Comparison of ENCODE assay signal across 1 cellular context in the genomic region with DNA sequence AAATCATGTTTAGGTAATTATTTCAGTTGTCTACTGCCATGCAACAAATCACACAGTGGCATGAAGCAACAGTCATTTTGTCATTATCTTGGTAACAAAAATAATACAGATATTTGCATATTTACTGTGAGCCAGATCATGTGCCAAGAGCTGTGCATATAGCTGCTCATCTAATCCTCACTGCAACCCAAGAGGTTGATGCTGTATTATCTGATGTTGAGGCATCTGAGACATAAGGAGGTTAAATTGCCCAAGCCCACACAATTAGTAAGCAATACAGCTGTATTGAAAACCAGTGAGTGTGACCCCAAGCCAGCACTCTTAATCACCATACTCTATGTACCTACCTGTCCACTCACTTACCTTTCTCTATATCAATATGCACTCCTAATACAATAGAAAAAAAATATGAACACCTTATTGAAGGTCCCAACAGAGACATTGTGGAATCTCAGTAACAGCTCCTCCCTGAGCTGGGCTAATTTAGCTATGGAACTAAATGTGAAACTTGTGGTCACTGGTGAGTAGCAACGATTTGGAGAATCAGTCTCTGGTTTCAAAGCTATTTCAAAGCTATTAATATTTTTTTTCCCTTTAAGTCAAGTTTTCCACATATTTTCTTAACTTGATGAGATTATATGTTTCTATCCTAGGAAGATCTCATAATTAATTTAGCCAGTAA.
TF ChIP-seq lines count a peak whose summit lies in the region.

No MANE protein-coding gene starts in this region.

TF ChIP-seq in GM12878, 131 proteins besides CTCF, POLR2A, EP300 and RAD21 (continued from another document):
- TF ChIP-seq, protein P1, sequence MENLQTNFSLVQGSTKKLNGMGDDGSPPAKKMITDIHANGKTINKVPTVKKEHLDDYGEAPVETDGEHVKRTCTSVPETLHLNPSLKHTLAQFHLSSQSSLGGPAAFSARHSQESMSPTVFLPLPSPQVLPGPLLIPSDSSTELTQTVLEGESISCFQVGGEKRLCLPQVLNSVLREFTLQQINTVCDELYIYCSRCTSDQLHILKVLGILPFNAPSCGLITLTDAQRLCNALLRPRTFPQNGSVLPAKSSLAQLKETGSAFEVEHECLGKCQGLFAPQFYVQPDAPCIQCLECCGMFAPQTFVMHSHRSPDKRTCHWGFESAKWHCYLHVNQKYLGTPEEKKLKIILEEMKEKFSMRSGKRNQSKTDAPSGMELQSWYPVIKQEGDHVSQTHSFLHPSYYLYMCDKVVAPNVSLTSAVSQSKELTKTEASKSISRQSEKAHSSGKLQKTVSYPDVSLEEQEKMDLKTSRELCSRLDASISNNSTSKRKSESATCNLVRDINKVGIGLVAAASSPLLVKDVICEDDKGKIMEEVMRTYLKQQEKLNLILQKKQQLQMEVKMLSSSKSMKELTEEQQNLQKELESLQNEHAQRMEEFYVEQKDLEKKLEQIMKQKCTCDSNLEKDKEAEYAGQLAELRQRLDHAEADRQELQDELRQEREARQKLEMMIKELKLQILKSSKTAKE (IDR thresholded peaks at IDR 0.05; ENCODE audit: low read depth, poor library complexity, severe bottlenecking), result no peak
- TF ChIP-seq, protein P2, sequence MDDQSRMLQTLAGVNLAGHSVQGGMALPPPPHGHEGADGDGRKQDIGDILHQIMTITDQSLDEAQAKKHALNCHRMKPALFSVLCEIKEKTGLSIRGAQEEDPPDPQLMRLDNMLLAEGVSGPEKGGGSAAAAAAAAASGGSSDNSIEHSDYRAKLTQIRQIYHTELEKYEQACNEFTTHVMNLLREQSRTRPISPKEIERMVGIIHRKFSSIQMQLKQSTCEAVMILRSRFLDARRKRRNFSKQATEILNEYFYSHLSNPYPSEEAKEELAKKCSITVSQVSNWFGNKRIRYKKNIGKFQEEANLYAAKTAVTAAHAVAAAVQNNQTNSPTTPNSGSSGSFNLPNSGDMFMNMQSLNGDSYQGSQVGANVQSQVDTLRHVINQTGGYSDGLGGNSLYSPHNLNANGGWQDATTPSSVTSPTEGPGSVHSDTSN (IDR thresholded peaks at IDR 0.05; ENCODE audit: insufficient replicate concordance, low read depth, low read length), result peak; percentile 4
- TF ChIP-seq RUNX3 (IDR thresholded peaks at IDR 0.05; ENCODE audit: low read length) (peak; percentile 25; the same call in 1 of the 2 replicates), NFIC (IDR thresholded peaks at IDR 0.05; ENCODE audit: low read depth, low read length) (no peak), ZNF622 (IDR thresholded peaks at IDR 0.05) (no peak), POU2F2 (IDR thresholded peaks at IDR 0.05; ENCODE audit: borderline replicate concordance, low read depth, low read length) (peak; percentile 19; the same call in 1 of the 3 replicates)
